Comparison of ENCODE assay signal across 12 cellular contexts in the genomic region with DNA sequence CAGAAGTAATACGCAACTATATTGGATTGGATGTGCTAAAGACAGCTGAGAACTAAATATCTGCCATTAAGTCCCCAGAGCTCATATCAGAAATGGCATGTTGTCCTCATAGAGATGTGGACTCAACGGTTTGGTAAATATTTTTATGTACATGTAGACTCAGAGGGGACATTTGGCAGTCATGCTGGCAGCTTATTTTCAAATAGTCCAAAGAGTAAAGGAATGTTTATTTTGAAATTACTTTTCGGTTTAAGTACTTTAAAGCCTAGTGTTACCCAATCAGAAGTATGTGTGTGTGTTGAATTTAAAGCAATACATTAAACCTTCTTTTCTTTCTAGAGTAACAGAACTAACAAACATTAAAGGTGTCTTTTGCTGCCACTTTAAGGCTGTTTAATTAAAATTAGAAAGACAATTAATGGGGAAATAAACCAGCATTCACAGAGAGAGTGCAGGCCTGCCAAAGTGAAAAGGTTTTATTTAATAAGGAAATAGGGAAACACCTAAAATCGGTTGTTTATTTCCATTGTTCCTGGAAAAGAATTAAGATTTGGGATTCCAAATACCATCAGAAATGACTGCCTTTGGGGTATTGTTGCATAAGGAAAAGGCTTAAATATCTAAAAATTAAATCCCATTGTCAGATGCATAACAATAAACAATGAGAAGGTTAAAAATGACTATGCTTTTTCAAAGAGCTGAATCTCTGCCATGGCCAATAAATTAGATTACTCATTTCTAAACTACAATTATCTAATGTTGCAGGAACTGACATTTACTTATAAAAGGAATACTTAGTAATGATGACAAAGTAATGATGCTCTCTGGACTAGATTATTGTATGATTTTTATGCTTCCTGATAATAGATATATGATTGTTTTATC.
DNase-seq lines count a peak whose midpoint lies in the region; ATAC-seq and TF ChIP-seq lines count a peak whose summit lies in the region.
"Had no signal": no experiment of that assay in that cellular context is flagged by ENCODE, and none has a peak within 500 bp of the region (broad histone marks: within the 10 kb centered on the region; RNA-seq: fewer than 3 reads in every experiment).

No MANE protein-coding gene starts in this region.

- H3K4me1 Mint-ChIP-seq in activated CD4-positive, alpha-beta T cell treated with anti-CD3 and anti-CD28 coated beads for 36 hours, result peaks cover 23% of the 10 kb centered on the region
- H3K4me1 Mint-ChIP-seq in stimulated activated effector memory CD8-positive, alpha-beta T cell treated with anti-CD3 and anti-CD28 coated beads, Interleukin-12 subunit alpha, Interleukin-12 subunit beta, amount 100 ng/mL, for 72 hours, result peaks cover 14% of the 10 kb centered on the region

- no peaks in the 10 kb centered on the region for H3K36me3 Mint-ChIP-seq in activated CD4-positive, alpha-beta T cell treated with anti-CD3 and anti-CD28 coated beads for 36 hours (ENCODE audit: low read depth)
- no peaks in the 10 kb centered on the region for H3K36me3 Mint-ChIP-seq in stimulated activated effector memory CD8-positive, alpha-beta T cell treated with anti-CD3 and anti-CD28 coated beads, Interleukin-12 subunit alpha, Interleukin-12 subunit beta, amount 100 ng/mL, for 72 hours
- H3K36me3 Mint-ChIP-seq: activated naive CD4-positive, alpha-beta T cell treated with anti-CD3 and anti-CD28 coated beads, Interleukin-2, amount 50 U/mL, for 24 hours had no signal

- H3K4me1 ChIP-seq in PC-3 (ENCODE audit: insufficient read depth, low read length) (peaks cover 22% of the 10 kb centered on the region), right cardiac atrium (ENCODE audit: control insufficient read depth, insufficient read depth, low read length) (no peaks in the 10 kb centered on the region)

- no peaks in the 10 kb centered on the region for H3K9me3 Mint-ChIP-seq in activated CD4-positive, alpha-beta T cell treated with anti-CD3 and anti-CD28 coated beads for 36 hours (ENCODE audit: low read depth)
- no peaks in the 10 kb centered on the region for H3K9me3 Mint-ChIP-seq in stimulated activated effector memory CD8-positive, alpha-beta T cell treated with anti-CD3 and anti-CD28 coated beads, Interleukin-12 subunit alpha, Interleukin-12 subunit beta, amount 100 ng/mL, for 72 hours
- H3K9me3 Mint-ChIP-seq: activated naive CD4-positive, alpha-beta T cell treated with anti-CD3 and anti-CD28 coated beads, Interleukin-2, amount 50 U/mL, for 24 hours had no signal

- 81% methylated on average over 4 of the region's 4 CpGs for WGBS in right cardiac atrium

- H3K27me3 ChIP-seq in PC-3 (ENCODE audit: low read length), result no peaks in the 10 kb centered on the region
- no peaks in the 10 kb centered on the region for H3K27me3 ChIP-seq in right cardiac atrium (ENCODE audit: control insufficient read depth, insufficient read depth)

- H3K9me2 ChIP-seq in PC-3 (replicated peaks; ENCODE audit: low read length), result no peaks in the 10 kb centered on the region

- no peaks in the 10 kb centered on the region for H4K20me1 ChIP-seq in PC-3 (ENCODE audit: low read length)

- H3K36me3 ChIP-seq in PC-3 (ENCODE audit: low read depth, low read length), result no peaks in the 10 kb centered on the region

- peak overlapping the region; percentile 26 for H3K4me2 ChIP-seq in PC-3 (ENCODE audit: low read length)

- BruUV-seq in PC-3 (replicated peaks; lab: Mats Ljungman, UMichigan), result no TSS peak

- H3K4me3 Mint-ChIP-seq in activated CD4-positive, alpha-beta T cell treated with anti-CD3 and anti-CD28 coated beads for 36 hours, result no peak overlapping the region
- H3K4me3 Mint-ChIP-seq in stimulated activated effector memory CD8-positive, alpha-beta T cell treated with anti-CD3 and anti-CD28 coated beads, Interleukin-12 subunit alpha, Interleukin-12 subunit beta, amount 100 ng/mL, for 72 hours, result no peak overlapping the region
- H3K4me3 Mint-ChIP-seq: activated naive CD4-positive, alpha-beta T cell treated with anti-CD3 and anti-CD28 coated beads, Interleukin-2, amount 50 U/mL, for 24 hours had no signal

- DNase-seq in activated CD4-positive, alpha-beta T cell treated with anti-CD3 and anti-CD28 coated beads for 36 hours, result no peak
- DNase-seq in activated CD4-positive, alpha-beta T cell treated with anti-CD3 and anti-CD28 coated beads, Interleukin-2, amount 50 U/mL, for 48 hours, result no peak
- DNase-seq in PC-3 (peak; percentile 71), right cardiac atrium (no peak), NCI-H1436 (lab: John Stamatoyannopoulos, UW) (no peak), cerebellar cortex (ENCODE audit: low spot score) (no peak)
- no peak for DNase-seq in stimulated activated effector memory CD8-positive, alpha-beta T cell treated with anti-CD3 and anti-CD28 coated beads, Interleukin-12 subunit alpha, Interleukin-12 subunit beta, amount 100 ng/mL, for 72 hours (ENCODE audit: low spot score in 2 of 2)
- DNase-seq: NCI-H187 treated with DMSO at 0.1 percent for 48 hours, nucleus accumbens, T-helper 9 cell had no signal

- CTCF ChIA-PET in activated CD4-positive, alpha-beta T cell treated with anti-CD3 and anti-CD28 coated beads for 36 hours (lab: Charles Lee), result no interaction called here
- CTCF ChIA-PET in PC-3 (lab: Charles Lee), result interaction anchor here (0.5 to 0.6 kb wide), 3 partner anchors 35 to 292 kb away, joined by 3 read pairs; no protein-coding TSS in a partner anchor

- 0 out of 2 replicates have a peak overlapping the region, but pooled peaks have one; percentile 10 for H2AFZ ChIP-seq in PC-3 (ENCODE audit: low read length)

- no peaks in the 10 kb centered on the region for H3K79me2 ChIP-seq in PC-3 (ENCODE audit: low read length)

- H3K27ac Mint-ChIP-seq in activated CD4-positive, alpha-beta T cell treated with anti-CD3 and anti-CD28 coated beads for 36 hours, result no peak overlapping the region
- no peak overlapping the region for H3K27ac Mint-ChIP-seq in stimulated activated effector memory CD8-positive, alpha-beta T cell treated with anti-CD3 and anti-CD28 coated beads, Interleukin-12 subunit alpha, Interleukin-12 subunit beta, amount 100 ng/mL, for 72 hours
- H3K27ac Mint-ChIP-seq: activated naive CD4-positive, alpha-beta T cell treated with anti-CD3 and anti-CD28 coated beads, Interleukin-2, amount 50 U/mL, for 24 hours had no signal

- POLR2A ChIA-PET in activated CD4-positive, alpha-beta T cell treated with anti-CD3 and anti-CD28 coated beads for 36 hours (lab: Charles Lee), result no interaction called here
- POLR2A ChIA-PET in PC-3 (lab: Charles Lee; ENCODE audit: unreplicated experiment), result interaction anchor here (0.5 to 0.6 kb wide), 2 partner anchors 113 to 195 kb away, joined by 3 to 4 read pairs; no protein-coding TSS in a partner anchor

- no peaks in the 10 kb centered on the region for H3K27me3 Mint-ChIP-seq in activated CD4-positive, alpha-beta T cell treated with anti-CD3 and anti-CD28 coated beads for 36 hours
- H3K27me3 Mint-ChIP-seq: activated naive CD4-positive, alpha-beta T cell treated with anti-CD3 and anti-CD28 coated beads, Interleukin-2, amount 50 U/mL, for 24 hours had no signal

- H3K4me3 ChIP-seq in PC-3 (ENCODE audit: low read length) (no peak overlapping the region), right cardiac atrium (ENCODE audit: low read length) (no peak overlapping the region)

- no peaks in the 10 kb centered on the region for H3F3A ChIP-seq in PC-3 (ENCODE audit: low read length, unreplicated experiment)

- H3K9me3 ChIP-seq in PC-3 (ENCODE audit: low read length) (no peaks in the 10 kb centered on the region), right cardiac atrium (ENCODE audit: control insufficient read depth, low read length) (no peaks in the 10 kb centered on the region)

- TF ChIP-seq CTCF in PC-3 (conservative IDR thresholded peaks at IDR 0.05; ENCODE audit: low read depth, low read length), result no peak

- intact Hi-C loops in activated CD4-positive, alpha-beta T cell treated with anti-CD3 and anti-CD28 coated beads for 36 hours (cut with DNase I, micrococcal nuclease), result loop anchor here in 1 of 2 experiments (2.0 kb wide), 1 partner anchor 60 kb away; no protein-coding TSS in a partner anchor
- intact Hi-C loops in PC-3 (cut with micrococcal nuclease), result loop anchor here (1.0 to 5.0 kb wide), 5 partner anchors 49 to 258 kb away; no protein-coding TSS in a partner anchor
- intact Hi-C loops in right cardiac atrium (cut with DNase I), result no loop called here

- peak overlapping the region; percentile 55 for H3K9ac ChIP-seq in PC-3 (ENCODE audit: low read length)

- ATAC-seq in activated CD4-positive, alpha-beta T cell treated with anti-CD3 and anti-CD28 coated beads for 36 hours, result peak; percentile 26
- ATAC-seq in HG02610 (IDR thresholded peaks at IDR 0.05; ENCODE audit: unreplicated experiment) (peak; percentile 34), PC-3 (peak; percentile 77), right cardiac atrium (no peak)
- ATAC-seq in stimulated activated effector memory CD8-positive, alpha-beta T cell treated with anti-CD3 and anti-CD28 coated beads, Interleukin-12 subunit alpha, Interleukin-12 subunit beta, amount 100 ng/mL, for 72 hours, result peak; percentile 50

- H3K27ac ChIP-seq in PC-3 (ENCODE audit: low read length), result peak overlapping the region; percentile 85
- no peak overlapping the region for H3K27ac ChIP-seq in right cardiac atrium (ENCODE audit: low read length)

Comparison
In these comparisons a context has a peak if more than half of its experiments do, and no peak if none do; other contexts are left out.
1. ATAC-seq: peak in activated CD4-positive, alpha-beta T cell treated with anti-CD3 and anti-CD28 coated beads for 36 hours (single experiment), HG02610 (single experiment), PC-3 (single experiment) and stimulated activated effector memory CD8-positive, alpha-beta T cell treated with anti-CD3 and anti-CD28 coated beads, Interleukin-12 subunit alpha, Interleukin-12 subunit beta, amount 100 ng/mL, for 72 hours (single experiment); none in right cardiac atrium (0 of 2).